In genomic region chr15:68574629-68575028, GRCh38 we compare ENCODE assay signal across 18 cellular contexts. TPM values are rescaled to one million over a fixed set of nuclear protein-coding genes. Genes with fewer than 3 reads are reported as not detected.
DNase-seq lines count a peak whose midpoint lies in the region; ATAC-seq and TF ChIP-seq lines count a peak whose summit lies in the region.
"Had no signal": no experiment of that assay in that cellular context is flagged by ENCODE, and none has a peak within 500 bp of the region (broad histone marks: within the 10 kb centered on the region; RNA-seq: fewer than 3 reads in every experiment).

No MANE protein-coding gene starts in this region.

- H3K4me1 Mint-ChIP-seq in brain (peaks cover 86% of the 10 kb centered on the region), nephron progenitor cell (peaks cover 49% of the 10 kb centered on the region)

- H3K9me3 Mint-ChIP-seq in brain (peaks cover 0 to 3% (median 0%) of the 10 kb centered on the region in 5 experiments), nephron progenitor cell (no peaks in the 10 kb centered on the region)
- H3K9me3 Mint-ChIP-seq: CD4-positive, alpha-beta memory T cell had no signal

- H3K27ac Mint-ChIP-seq in brain (peak overlapping the region; percentile 58 to 97 (median 87)), nephron progenitor cell (no peak overlapping the region)
- H3K27ac Mint-ChIP-seq: CD14-positive monocyte; CD4-positive, alpha-beta memory T cell; IgD-negative memory B cell had no signal

- POLR2A ChIA-PET in HEK293 (lab: Yijun Ruan, JAX), result interaction anchor here (1.1 kb wide), 1 partner anchor 15 kb away, joined by 3 read pairs; no protein-coding TSS in a partner anchor

- no peaks in the 10 kb centered on the region for H3K36me3 ChIP-seq in HEK293 (ENCODE audit: control insufficient read depth in 2 of 2, insufficient read depth in 1 of 2, low read length in 2 of 2)
- H3K36me3 ChIP-seq in aorta (ENCODE audit: control insufficient read depth in 1 of 2, insufficient read depth in 2 of 2, low read length in 1 of 2), result no peaks in the 10 kb centered on the region
- H3K36me3 ChIP-seq: BE2C, HAP-1 had no signal

- H3K4me1 ChIP-seq in HEK293 (ENCODE audit: control insufficient read depth, insufficient read depth, low read length), result peaks cover 10% of the 10 kb centered on the region
- no peaks in the 10 kb centered on the region for H3K4me1 ChIP-seq in aorta (ENCODE audit: control insufficient read depth in 1 of 2, insufficient read depth in 2 of 2, low read length in 2 of 2)
- H3K4me1 ChIP-seq: BE2C had no signal

- H3K4me3 ChIP-seq in HEK293 (ENCODE audit: low read depth, low read length) (no peak overlapping the region), aorta (ENCODE audit: low read length in 2 of 2) (no peak overlapping the region)
- H3K4me3 ChIP-seq: HAP-1 had no signal

- no peak for DNase-seq in nephron progenitor cell
- DNase-seq in aorta, result peak; percentile 9 to 18
- no peak for DNase-seq in stimulated activated CD4-positive, alpha-beta T cell treated with anti-CD3 and anti-CD28 coated beads, Interleukin-12 subunit alpha, Interleukin-12 subunit beta, amount 100 ng/mL, for 4 hours
- DNase-seq: ACHN; BE2C; CD4-positive, alpha-beta memory T cell; DMS153; DMS79; GDM1; KBM-7 had no signal

- no peaks in the 10 kb centered on the region for H3K27me3 ChIP-seq in aorta (ENCODE audit: control insufficient read depth in 1 of 2, insufficient read depth in 2 of 2, low read length in 1 of 2)

- ATAC-seq in aorta (ENCODE audit: low FRiP score) (no peak), GM21423 (IDR thresholded peaks at IDR 0.05; ENCODE audit: unreplicated experiment) (no peak), HG02642 (IDR thresholded peaks at IDR 0.05; ENCODE audit: poor library complexity, unreplicated experiment) (no peak)
- ATAC-seq: HepG2 had no signal

- H3K36me3 Mint-ChIP-seq in brain (no peaks in the 10 kb centered on the region), nephron progenitor cell (ENCODE audit: low read depth) (no peaks in the 10 kb centered on the region)
- H3K36me3 Mint-ChIP-seq: CD14-positive monocyte, IgD-negative memory B cell had no signal

- no peaks in the 10 kb centered on the region for H3K9me3 ChIP-seq in HEK293 (ENCODE audit: control insufficient read depth, insufficient read depth, low read depth, low read length)
- no peaks in the 10 kb centered on the region for H3K9me3 ChIP-seq in aorta (ENCODE audit: control insufficient read depth, low read length)
- H3K9me3 ChIP-seq: BE2C, HAP-1 had no signal

- WGBS in aorta, 2 donors, result 94 to 95% methylated on average over 6 of the region's 6 CpGs

- TF ChIP-seq CTCF in HEK293 (tag by site-specific recombination; IDR thresholded peaks at IDR 0.05), result no peak
- no peak for TF ChIP-seq CTCF in brain (conservative IDR thresholded peaks at IDR 0.05)
- TF ChIP-seq CTCF in nephron progenitor cell (IDR thresholded peaks at IDR 0.05), result no peak

- CTCF ChIA-PET in HEK293 (lab: Yijun Ruan, JAX), result interaction anchor here (1.0 to 1.2 kb wide), 2 partner anchors 14 to 21 kb away, joined by 4 read pairs; no protein-coding TSS in a partner anchor

- H3K4me3 Mint-ChIP-seq in brain (peak overlapping the region; percentile 5 to 56 (median 43)), nephron progenitor cell (peak overlapping the region; percentile 19)
- H3K4me3 Mint-ChIP-seq: CD4-positive, alpha-beta memory T cell had no signal

- intact Hi-C loops in aorta (cut with DNase I), result no loop called here

- H3K27ac ChIP-seq in HEK293 (ENCODE audit: extremely low read depth, low read depth, low read length), result no peak overlapping the region
- H3K27ac ChIP-seq in aorta (ENCODE audit: low read depth in 1 of 2, low read length in 2 of 2), result no peak overlapping the region

- peaks cover 4% of the 10 kb centered on the region for H3K27me3 Mint-ChIP-seq in brain
- peaks cover 56% of the 10 kb centered on the region for H3K27me3 Mint-ChIP-seq in nephron progenitor cell (ENCODE audit: low read depth, poor library complexity)

TF ChIP-seq in HEK293, 187 proteins besides CTCF, POLR2A, EP300 and RAD21:
- TF ChIP-seq ATF2 (tag by site-specific recombination; IDR thresholded peaks at IDR 0.05; ENCODE audit: low read depth) (no peak), ZNF2 (tag by site-specific recombination; IDR thresholded peaks at IDR 0.05) (no peak), MEIS1 (CRISPR knock-in tag; IDR thresholded peaks at IDR 0.05; ENCODE audit: borderline replicate concordance) (no peak), ZNF324 (tag by site-specific recombination; IDR thresholded peaks at IDR 0.05) (no peak), ZNF10 (tag by site-specific recombination; IDR thresholded peaks at IDR 0.05) (no peak), ZBTB7A (tag by site-specific recombination; IDR thresholded peaks at IDR 0.05; ENCODE audit: low read depth) (no peak), ZBTB20 (tag by site-specific recombination; IDR thresholded peaks at IDR 0.05) (peak; percentile 87), ZSCAN5A (tag by site-specific recombination; IDR thresholded peaks at IDR 0.05) (no peak), ZNF530 (tag by site-specific recombination; IDR thresholded peaks at IDR 0.05; ENCODE audit: low read depth) (no peak), ZFP3 (tag by site-specific recombination; IDR thresholded peaks at IDR 0.05; ENCODE audit: low read depth) (peak; percentile 90)
- TF ChIP-seq, protein P1, sequence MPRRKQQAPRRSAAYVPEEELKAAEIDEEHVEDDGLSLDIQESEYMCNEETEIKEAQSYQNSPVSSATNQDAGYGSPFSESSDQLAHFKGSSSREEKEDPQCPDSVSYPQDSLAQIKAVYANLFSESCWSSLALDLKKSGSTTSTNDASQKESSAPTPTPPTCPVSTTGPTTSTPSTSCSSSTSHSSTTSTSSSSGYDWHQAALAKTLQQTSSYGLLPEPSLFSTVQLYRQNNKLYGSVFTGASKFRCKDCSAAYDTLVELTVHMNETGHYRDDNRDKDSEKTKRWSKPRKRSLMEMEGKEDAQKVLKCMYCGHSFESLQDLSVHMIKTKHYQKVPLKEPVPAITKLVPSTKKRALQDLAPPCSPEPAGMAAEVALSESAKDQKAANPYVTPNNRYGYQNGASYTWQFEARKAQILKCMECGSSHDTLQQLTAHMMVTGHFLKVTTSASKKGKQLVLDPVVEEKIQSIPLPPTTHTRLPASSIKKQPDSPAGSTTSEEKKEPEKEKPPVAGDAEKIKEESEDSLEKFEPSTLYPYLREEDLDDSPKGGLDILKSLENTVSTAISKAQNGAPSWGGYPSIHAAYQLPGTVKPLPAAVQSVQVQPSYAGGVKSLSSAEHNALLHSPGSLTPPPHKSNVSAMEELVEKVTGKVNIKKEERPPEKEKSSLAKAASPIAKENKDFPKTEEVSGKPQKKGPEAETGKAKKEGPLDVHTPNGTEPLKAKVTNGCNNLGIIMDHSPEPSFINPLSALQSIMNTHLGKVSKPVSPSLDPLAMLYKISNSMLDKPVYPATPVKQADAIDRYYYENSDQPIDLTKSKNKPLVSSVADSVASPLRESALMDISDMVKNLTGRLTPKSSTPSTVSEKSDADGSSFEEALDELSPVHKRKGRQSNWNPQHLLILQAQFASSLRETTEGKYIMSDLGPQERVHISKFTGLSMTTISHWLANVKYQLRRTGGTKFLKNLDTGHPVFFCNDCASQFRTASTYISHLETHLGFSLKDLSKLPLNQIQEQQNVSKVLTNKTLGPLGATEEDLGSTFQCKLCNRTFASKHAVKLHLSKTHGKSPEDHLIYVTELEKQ (tag by site-specific recombination; IDR thresholded peaks at IDR 0.05; ENCODE audit: borderline replicate concordance), result no peak

RNA-seq across cellular contexts. Expression of gene CORO2B, which starts 4.2 kb away (rescaled TPM):
- polyA plus RNA-seq in brain (ENCODE audit: insufficient read depth, low read depth, low replicate concordance), result 59.3 TPM
- 1 to 10 TPM; 3.8 to 9.2 TPM for total RNA-seq in aorta
- 1 to 10 TPM; 1.8 to 6.2 TPM for polyA plus RNA-seq in aorta
- total RNA-seq: CD4-positive, alpha-beta memory T cell had no signal
- polyA plus RNA-seq: CD14-positive monocyte; CD4-positive, alpha-beta memory T cell had no signal

Comparison
In these comparisons a context has a peak if more than half of its experiments do, and no peak if none do; other contexts are left out.
1. DNase-seq: peak in aorta (2 of 2); none in nephron progenitor cell (single experiment) and stimulated activated CD4-positive, alpha-beta T cell treated with anti-CD3 and anti-CD28 coated beads, Interleukin-12 subunit alpha, Interleukin-12 subunit beta, amount 100 ng/mL, for 4 hours (single experiment).